8 cellular contexts compared by ENCODE assay signal in genomic region chr1:234597894-234598293, GRCh38. TPM values are rescaled to one million over a fixed set of nuclear protein-coding genes. Genes with fewer than 3 reads are reported as not detected.
DNase-seq lines count a peak whose midpoint lies in the region; ATAC-seq and TF ChIP-seq lines count a peak whose summit lies in the region.

No MANE protein-coding gene starts in this region.

- ATAC-seq in GM18907 (IDR thresholded peaks at IDR 0.05; ENCODE audit: unreplicated experiment) (no peak), HG02852 (IDR thresholded peaks at IDR 0.05; ENCODE audit: unreplicated experiment) (no peak)

- peaks cover 18% of the 10 kb centered on the region for H3K36me3 Mint-ChIP-seq in endothelial cell (ENCODE audit: low read depth, unreplicated experiment)

- H3K4me1 Mint-ChIP-seq in endothelial cell (ENCODE audit: unreplicated experiment): peaks cover 37% of the 10 kb centered on the region

- no peak overlapping the region for H2AFZ ChIP-seq in parathyroid adenoma

- no peak overlapping the region for H3K4me3 Mint-ChIP-seq in endothelial cell (ENCODE audit: unreplicated experiment)

- H3K27ac ChIP-seq in parathyroid adenoma: no peak overlapping the region

- TF ChIP-seq CTCF in endothelial cell (IDR thresholded peaks at IDR 0.05; ENCODE audit: unreplicated experiment) (peak; percentile 9), parathyroid adenoma (IDR thresholded peaks at IDR 0.05) (peak; percentile 41)

- peaks cover 11% of the 10 kb centered on the region for H3K9me3 Mint-ChIP-seq in endothelial cell (ENCODE audit: unreplicated experiment)

- H3K27me3 Mint-ChIP-seq in endothelial cell (ENCODE audit: unreplicated experiment): peaks cover 6% of the 10 kb centered on the region

- no peaks in the 10 kb centered on the region for H3K27me3 ChIP-seq in parathyroid adenoma (ENCODE audit: control insufficient read depth, insufficient read depth, low read length)

- H3K79me2 ChIP-seq in parathyroid adenoma: no peaks in the 10 kb centered on the region

- peak; percentile 43 for DNase-seq in NK-92 treated with Interleukin-12 subunit alpha and Interleukin-12 subunit beta, amount 100 ng/mL, for 24 hours (lab: John Stamatoyannopoulos, UW)
- DNase-seq in NK-92 (lab: John Stamatoyannopoulos, UW; ENCODE audit: unreplicated experiment): no peak
- DNase-seq in NCI-H1694 (lab: John Stamatoyannopoulos, UW): peak; percentile 74
- DNase-seq in activated CD4-positive, alpha-beta T cell treated with anti-CD3 and anti-CD28 coated beads for 4 hours: peak; percentile 64 to 70
- DNase-seq in endothelial cell (ENCODE audit: low spot score): no peak

- H3K4me1 ChIP-seq in parathyroid adenoma: peaks cover 16% of the 10 kb centered on the region

- no peak overlapping the region for H3K4me2 ChIP-seq in parathyroid adenoma (ENCODE audit: low read length)

- H3K36me3 ChIP-seq in parathyroid adenoma (ENCODE audit: control insufficient read depth, insufficient read depth, low read length): no peaks in the 10 kb centered on the region

- H3K4me3 ChIP-seq in parathyroid adenoma (ENCODE audit: low read depth, low read length): no peak overlapping the region

- no peak overlapping the region for H3K27ac Mint-ChIP-seq in endothelial cell (ENCODE audit: unreplicated experiment)

- H3K9ac ChIP-seq in parathyroid adenoma: no peak overlapping the region

- H3K9me3 ChIP-seq in parathyroid adenoma (ENCODE audit: control insufficient read depth, low read length): no peaks in the 10 kb centered on the region

RNA-seq across cellular contexts. Expression of gene IRF2BP2, which starts 12.1 kb away (rescaled TPM):
- 158 TPM for total RNA-seq in endothelial cell (ENCODE audit: unreplicated experiment)

Comparison
In these comparisons a context has a peak if more than half of its experiments do, and no peak if none do; other contexts are left out.
1. DNase-seq: peak in NK-92 treated with Interleukin-12 subunit alpha and Interleukin-12 subunit beta, amount 100 ng/mL, for 24 hours (single experiment), NCI-H1694 (single experiment) and activated CD4-positive, alpha-beta T cell treated with anti-CD3 and anti-CD28 coated beads for 4 hours (2 of 2); none in NK-92 (single experiment) and endothelial cell (single experiment).